In genomic region chr7:131921016-131921415, GRCh38 we compare ENCODE assay signal across 28 cellular contexts.
A peak's percentile ranks its signal among the peaks of the same experiment; 100 is the strongest.
DNase-seq lines count a peak whose midpoint lies in the region; ATAC-seq and TF ChIP-seq lines count a peak whose summit lies in the region.
"Had no signal": no experiment of that assay in that cellular context is flagged by ENCODE, and none has a peak within 500 bp of the region (broad histone marks: within the 10 kb centered on the region; RNA-seq: fewer than 3 reads in every experiment).

No MANE protein-coding gene starts in this region.

- no peak overlapping the region for H3K4me3 Mint-ChIP-seq in activated CD8-positive, alpha-beta memory T cell treated with anti-CD3 and anti-CD28 coated beads, Interleukin-2, amount 10 ng/mL, durations not matched to agents 7 days and 5 days
- H3K4me3 Mint-ChIP-seq: activated naive CD4-positive, alpha-beta T cell treated with anti-CD3 and anti-CD28 coated beads for 36 hours; CD4-positive, alpha-beta T cell; naive B cell; stimulated activated naive CD8-positive, alpha-beta T cell treated with anti-CD3 and anti-CD28 coated beads, Interleukin-15, amount 100 ng/mL, for 72 hours; T-helper 1 cell treated with Interleukin-12 subunit alpha and Interleukin-12 subunit beta and Interleukin-4 antibody, amounts not matched to agents 30 μg/mL and 1 μg/mL, for 36 hours had no signal

- peaks cover 40% of the 10 kb centered on the region for H3K27me3 ChIP-seq in adipocyte (replicated peaks; ENCODE audit: control insufficient read depth, insufficient read depth, low read length)
- H3K27me3 ChIP-seq: cardiac muscle cell, colonic mucosa, neutrophil, right lobe of liver had no signal

- no peaks in the 10 kb centered on the region for H3K36me3 ChIP-seq in adipocyte (ENCODE audit: control insufficient read depth, insufficient read depth, low read length, severe bottlenecking)
- H3K36me3 ChIP-seq: cardiac muscle cell, colonic mucosa, heart right ventricle, lower lobe of right lung, neutrophil, right lobe of liver had no signal

- intact Hi-C loops in sciatic nerve (cut with DNase I) = no loop called here

- no peaks in the 10 kb centered on the region for H3K4me1 Mint-ChIP-seq in activated CD8-positive, alpha-beta memory T cell treated with anti-CD3 and anti-CD28 coated beads, Interleukin-2, amount 10 ng/mL, durations not matched to agents 7 days and 5 days
- H3K4me1 Mint-ChIP-seq: naive B cell; stimulated activated naive CD8-positive, alpha-beta T cell treated with anti-CD3 and anti-CD28 coated beads, Interleukin-15, amount 100 ng/mL, for 72 hours had no signal

- peaks cover 5% of the 10 kb centered on the region for H3K27me3 Mint-ChIP-seq in activated CD8-positive, alpha-beta memory T cell treated with anti-CD3 and anti-CD28 coated beads, Interleukin-2, amount 10 ng/mL, durations not matched to agents 7 days and 5 days
- H3K27me3 Mint-ChIP-seq: stimulated activated naive CD8-positive, alpha-beta T cell treated with anti-CD3 and anti-CD28 coated beads, Interleukin-15, amount 100 ng/mL, for 72 hours had no signal

- no peaks in the 10 kb centered on the region for H3K9me3 Mint-ChIP-seq in activated CD8-positive, alpha-beta memory T cell treated with anti-CD3 and anti-CD28 coated beads, Interleukin-2, amount 10 ng/mL, durations not matched to agents 7 days and 5 days (ENCODE audit: low read depth)
- H3K9me3 Mint-ChIP-seq: activated naive CD4-positive, alpha-beta T cell treated with anti-CD3 and anti-CD28 coated beads for 36 hours; CD4-positive, alpha-beta T cell; stimulated activated naive CD8-positive, alpha-beta T cell treated with anti-CD3 and anti-CD28 coated beads, Interleukin-15, amount 100 ng/mL, for 72 hours; T-helper 1 cell treated with Interleukin-12 subunit alpha and Interleukin-12 subunit beta and Interleukin-4 antibody, amounts not matched to agents 30 μg/mL and 1 μg/mL, for 36 hours had no signal

- no peaks in the 10 kb centered on the region for H3K36me3 Mint-ChIP-seq in activated CD8-positive, alpha-beta memory T cell treated with anti-CD3 and anti-CD28 coated beads, Interleukin-2, amount 10 ng/mL, durations not matched to agents 7 days and 5 days
- H3K36me3 Mint-ChIP-seq: naive B cell had no signal

- H3K9ac ChIP-seq in adipocyte (ENCODE audit: low read length) = no peak overlapping the region

- no peak for ATAC-seq in activated CD8-positive, alpha-beta memory T cell treated with anti-CD3 and anti-CD28 coated beads, Interleukin-2, amount 10 ng/mL, durations not matched to agents 7 days and 5 days
- ATAC-seq in sciatic nerve = no peak
- ATAC-seq: heart right ventricle; lower lobe of right lung; right lobe of liver; stimulated activated naive CD8-positive, alpha-beta T cell treated with anti-CD3 and anti-CD28 coated beads, Interleukin-15, amount 100 ng/mL, for 72 hours had no signal

- H3K27ac Mint-ChIP-seq in activated CD8-positive, alpha-beta memory T cell treated with anti-CD3 and anti-CD28 coated beads, Interleukin-2, amount 10 ng/mL, durations not matched to agents 7 days and 5 days = no peak overlapping the region
- H3K27ac Mint-ChIP-seq: activated naive CD4-positive, alpha-beta T cell treated with anti-CD3 and anti-CD28 coated beads for 36 hours; CD4-positive, alpha-beta T cell; naive B cell; progenitor cell of endocrine pancreas; stimulated activated naive CD8-positive, alpha-beta T cell treated with anti-CD3 and anti-CD28 coated beads, Interleukin-15, amount 100 ng/mL, for 72 hours; T-helper 1 cell treated with Interleukin-12 subunit alpha and Interleukin-12 subunit beta and Interleukin-4 antibody, amounts not matched to agents 30 μg/mL and 1 μg/mL, for 36 hours had no signal

- no peaks in the 10 kb centered on the region for H3K9me3 ChIP-seq in adipocyte (ENCODE audit: control insufficient read depth, low read length)
- H3K9me3 ChIP-seq: colonic mucosa, lower lobe of right lung, neutrophil, right lobe of liver had no signal

- TF ChIP-seq CTCF in fibroblast of mammary gland (conservative IDR thresholded peaks at IDR 0.05; ENCODE audit: control insufficient read depth, insufficient read depth, low read depth, low read length) = no peak

- H3K4me3 ChIP-seq in adipocyte (ENCODE audit: low read length) (no peak overlapping the region), fibroblast of mammary gland (ENCODE audit: control insufficient read depth, low read depth, low read length) (no peak overlapping the region)
- H3K4me3 ChIP-seq: cardiac muscle cell, colonic mucosa, heart right ventricle, lower lobe of right lung, right lobe of liver had no signal

- no peaks in the 10 kb centered on the region for H3K4me1 ChIP-seq in adipocyte (ENCODE audit: control insufficient read depth, insufficient read depth, low read length)
- H3K4me1 ChIP-seq: colonic mucosa, heart right ventricle, lower lobe of right lung, right lobe of liver had no signal

- CTCF ChIA-PET in activated CD8-positive, alpha-beta memory T cell treated with anti-CD3 and anti-CD28 coated beads, Interleukin-2, amount 10 ng/mL, durations not matched to agents 7 days and 5 days (lab: Charles Lee) = no interaction called here

- DNase-seq in DMS79 (lab: John Stamatoyannopoulos, UW) = peak; percentile 76
- peak; percentile 42 for DNase-seq in M059J (ENCODE audit: low read depth)
- DNase-seq in adipocyte (ENCODE audit: low read depth) = peak; percentile 4
- peak; percentile 5 for DNase-seq in fibroblast of mammary gland (ENCODE audit: low read depth)
- no peak for DNase-seq in stimulated activated CD4-positive, alpha-beta T cell treated with anti-CD3 and anti-CD28 coated beads, Interleukin-4, amount 100 ng/mL, for 1 hour
- DNase-seq in germinal center (ENCODE audit: low spot score) = no peak
- no peak for DNase-seq in activated CD8-positive, alpha-beta memory T cell treated with anti-CD3 and anti-CD28 coated beads, Interleukin-2, amount 10 ng/mL, durations not matched to agents 7 days and 5 days
- DNase-seq in sciatic nerve (ENCODE audit: low spot score) = no peak
- DNase-seq: activated CD4-positive, alpha-beta T cell treated with anti-CD3 and anti-CD28 coated beads, Interleukin-2, amount 50 U/mL, for 48 hours; activated naive CD4-positive, alpha-beta T cell treated with anti-CD3 and anti-CD28 coated beads for 36 hours; CD4-positive, alpha-beta T cell; colonic mucosa; effector memory CD4-positive, alpha-beta T cell; EL; foreskin melanocyte; heart right ventricle; KBM-7; lower lobe of right lung; midbrain; naive B cell; NCI-H2029; NCI-H748 treated with DMSO at 0.1 percent for 48 hours; right lobe of liver; stimulated activated naive CD8-positive, alpha-beta T cell treated with anti-CD3 and anti-CD28 coated beads, Interleukin-15, amount 100 ng/mL, for 72 hours had no signal

Comparison
In these comparisons a context has a peak if more than half of its experiments do, and no peak if none do; other contexts are left out.
1. DNase-seq: peak in DMS79 (single experiment), M059J (single experiment), adipocyte (single experiment) and fibroblast of mammary gland (single experiment); none in stimulated activated CD4-positive, alpha-beta T cell treated with anti-CD3 and anti-CD28 coated beads, Interleukin-4, amount 100 ng/mL, for 1 hour (single experiment), germinal center (single experiment), activated CD8-positive, alpha-beta memory T cell treated with anti-CD3 and anti-CD28 coated beads, Interleukin-2, amount 10 ng/mL, durations not matched to agents 7 days and 5 days (single experiment) and sciatic nerve (single experiment).